ENCODE assay signal across 1 cellular context in the genomic region with DNA sequence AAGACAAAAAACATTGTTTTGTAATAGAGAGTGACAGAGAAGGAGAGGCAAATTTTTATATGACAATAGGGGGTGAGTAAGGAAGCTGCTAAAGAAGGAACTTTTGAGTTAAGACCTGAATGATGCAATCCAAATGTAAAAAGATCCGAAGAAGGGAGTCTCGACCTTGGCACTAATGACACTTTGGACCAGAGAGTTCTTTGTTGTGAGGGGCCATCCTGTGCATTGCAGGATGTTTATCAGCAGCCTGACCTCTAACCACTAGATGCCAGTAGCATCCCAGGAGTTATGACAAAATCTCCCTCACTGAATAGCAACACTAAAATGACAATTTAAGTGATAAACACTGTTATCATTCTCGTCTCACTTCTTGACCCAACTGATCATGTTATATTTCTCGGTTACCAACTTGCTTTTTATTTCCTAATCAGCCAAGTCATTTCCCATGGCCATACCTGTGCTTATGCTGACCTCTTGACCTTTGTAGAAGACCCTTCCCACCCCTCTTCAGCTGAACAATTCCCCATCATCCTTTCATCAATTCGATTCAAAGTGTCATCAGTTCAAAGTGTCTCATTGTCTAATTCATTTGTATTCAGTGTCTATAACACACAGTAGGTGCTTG.
TF ChIP-seq lines count a peak whose summit lies in the region.

No MANE protein-coding gene starts in this region.

TF ChIP-seq in GM23338, 12 proteins besides CTCF, POLR2A, EP300 and RAD21 (continued from another document):
- TF ChIP-seq ETS1 (IDR thresholded peaks at IDR 0.05) (no peak), ZNF114 (CRISPR knock-in tag; IDR thresholded peaks at IDR 0.05) (no peak)
- TF ChIP-seq, protein P1, sequence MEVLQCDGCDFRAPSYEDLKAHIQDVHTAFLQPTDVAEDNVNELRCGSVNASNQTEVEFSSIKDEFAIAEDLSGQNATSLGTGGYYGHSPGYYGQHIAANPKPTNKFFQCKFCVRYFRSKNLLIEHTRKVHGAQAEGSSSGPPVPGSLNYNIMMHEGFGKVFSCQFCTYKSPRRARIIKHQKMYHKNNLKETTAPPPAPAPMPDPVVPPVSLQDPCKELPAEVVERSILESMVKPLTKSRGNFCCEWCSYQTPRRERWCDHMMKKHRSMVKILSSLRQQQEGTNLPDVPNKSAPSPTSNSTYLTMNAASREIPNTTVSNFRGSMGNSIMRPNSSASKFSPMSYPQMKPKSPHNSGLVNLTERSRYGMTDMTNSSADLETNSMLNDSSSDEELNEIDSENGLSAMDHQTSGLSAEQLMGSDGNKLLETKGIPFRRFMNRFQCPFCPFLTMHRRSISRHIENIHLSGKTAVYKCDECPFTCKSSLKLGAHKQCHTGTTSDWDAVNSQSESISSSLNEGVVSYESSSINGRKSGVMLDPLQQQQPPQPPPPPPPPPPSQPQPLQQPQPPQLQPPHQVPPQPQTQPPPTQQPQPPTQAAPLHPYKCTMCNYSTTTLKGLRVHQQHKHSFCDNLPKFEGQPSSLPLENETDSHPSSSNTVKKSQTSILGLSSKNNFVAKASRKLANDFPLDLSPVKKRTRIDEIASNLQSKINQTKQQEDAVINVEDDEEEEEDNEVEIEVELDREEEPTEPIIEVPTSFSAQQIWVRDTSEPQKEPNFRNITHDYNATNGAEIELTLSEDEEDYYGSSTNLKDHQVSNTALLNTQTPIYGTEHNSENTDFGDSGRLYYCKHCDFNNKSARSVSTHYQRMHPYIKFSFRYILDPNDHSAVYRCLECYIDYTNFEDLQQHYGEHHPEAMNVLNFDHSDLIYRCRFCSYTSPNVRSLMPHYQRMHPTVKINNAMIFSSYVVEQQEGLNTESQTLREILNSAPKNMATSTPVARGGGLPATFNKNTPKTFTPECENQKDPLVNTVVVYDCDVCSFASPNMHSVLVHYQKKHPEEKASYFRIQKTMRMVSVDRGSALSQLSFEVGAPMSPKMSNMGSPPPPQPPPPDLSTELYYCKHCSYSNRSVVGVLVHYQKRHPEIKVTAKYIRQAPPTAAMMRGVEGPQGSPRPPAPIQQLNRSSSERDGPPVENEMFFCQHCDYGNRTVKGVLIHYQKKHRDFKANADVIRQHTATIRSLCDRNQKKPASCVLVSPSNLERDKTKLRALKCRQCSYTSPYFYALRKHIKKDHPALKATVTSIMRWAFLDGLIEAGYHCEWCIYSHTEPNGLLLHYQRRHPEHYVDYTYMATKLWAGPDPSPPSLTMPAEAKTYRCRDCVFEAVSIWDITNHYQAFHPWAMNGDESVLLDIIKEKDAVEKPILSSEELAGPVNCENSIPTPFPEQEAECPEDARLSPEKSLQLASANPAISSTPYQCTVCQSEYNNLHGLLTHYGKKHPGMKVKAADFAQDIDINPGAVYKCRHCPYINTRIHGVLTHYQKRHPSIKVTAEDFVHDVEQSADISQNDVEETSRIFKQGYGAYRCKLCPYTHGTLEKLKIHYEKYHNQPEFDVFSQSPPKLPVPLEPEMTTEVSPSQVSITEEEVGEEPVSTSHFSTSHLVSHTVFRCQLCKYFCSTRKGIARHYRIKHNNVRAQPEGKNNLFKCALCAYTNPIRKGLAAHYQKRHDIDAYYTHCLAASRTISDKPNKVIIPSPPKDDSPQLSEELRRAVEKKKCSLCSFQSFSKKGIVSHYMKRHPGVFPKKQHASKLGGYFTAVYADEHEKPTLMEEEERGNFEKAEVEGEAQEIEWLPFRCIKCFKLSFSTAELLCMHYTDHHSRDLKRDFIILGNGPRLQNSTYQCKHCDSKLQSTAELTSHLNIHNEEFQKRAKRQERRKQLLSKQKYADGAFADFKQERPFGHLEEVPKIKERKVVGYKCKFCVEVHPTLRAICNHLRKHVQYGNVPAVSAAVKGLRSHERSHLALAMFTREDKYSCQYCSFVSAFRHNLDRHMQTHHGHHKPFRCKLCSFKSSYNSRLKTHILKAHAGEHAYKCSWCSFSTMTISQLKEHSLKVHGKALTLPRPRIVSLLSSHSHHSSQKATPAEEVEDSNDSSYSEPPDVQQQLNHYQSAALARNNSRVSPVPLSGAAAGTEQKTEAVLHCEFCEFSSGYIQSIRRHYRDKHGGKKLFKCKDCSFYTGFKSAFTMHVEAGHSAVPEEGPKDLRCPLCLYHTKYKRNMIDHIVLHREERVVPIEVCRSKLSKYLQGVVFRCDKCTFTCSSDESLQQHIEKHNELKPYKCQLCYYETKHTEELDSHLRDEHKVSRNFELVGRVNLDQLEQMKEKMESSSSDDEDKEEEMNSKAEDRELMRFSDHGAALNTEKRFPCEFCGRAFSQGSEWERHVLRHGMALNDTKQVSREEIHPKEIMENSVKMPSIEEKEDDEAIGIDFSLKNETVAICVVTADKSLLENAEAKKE (CRISPR knock-in tag; IDR thresholded peaks at IDR 0.05): no peak
